19 cellular contexts compared by ENCODE assay signal in the genomic region with DNA sequence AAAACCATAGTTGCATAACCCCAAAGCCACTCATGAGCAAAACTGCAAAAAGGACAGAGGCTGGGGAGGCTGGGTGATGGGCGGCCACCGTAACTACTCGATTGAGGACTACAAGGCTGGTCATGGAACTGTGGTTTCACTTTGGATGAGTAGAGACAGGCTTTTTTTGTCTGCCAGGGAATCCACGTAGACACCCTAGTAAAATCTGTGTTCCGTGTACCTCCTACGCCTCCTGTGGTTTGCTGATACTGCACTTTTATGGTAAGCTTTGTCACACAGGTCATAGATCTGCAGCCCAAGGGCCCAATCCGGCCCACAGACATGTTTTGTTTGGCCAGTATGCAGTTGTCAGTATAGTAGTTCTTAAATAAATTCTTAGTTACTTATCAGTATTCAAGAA. TPM values are rescaled to one million over a fixed set of nuclear protein-coding genes. Genes with fewer than 3 reads are reported as not detected.
DNase-seq lines count a peak whose midpoint lies in the region; ATAC-seq lines count a peak whose summit lies in the region.
"Had no signal": no experiment of that assay in that cellular context is flagged by ENCODE, and none has a peak within 500 bp of the region (broad histone marks: within the 10 kb centered on the region; RNA-seq: fewer than 3 reads in every experiment).

No MANE protein-coding gene starts in this region.

- peak overlapping the region in 6 of 10 experiments; percentile 4 to 39 (median 25); a peak in 11 of 20 replicates for H3K4me3 ChIP-seq in BLaER1 treated with 17β-estradiol and CSF1 and Interleukin-3, amounts not matched to agents 10 nM and 100 nM
- H3K4me3 ChIP-seq: lung had no signal

- H3K36me3 Mint-ChIP-seq in activated CD4-positive, alpha-beta memory T cell treated with anti-CD3 and anti-CD28 coated beads for 36 hours, result no peaks in the 10 kb centered on the region
- no peaks in the 10 kb centered on the region for H3K36me3 Mint-ChIP-seq in activated CD4-positive, alpha-beta memory T cell treated with anti-CD3 and anti-CD28 coated beads, Interleukin-2, amount 10 ng/mL, durations not matched to agents 7 days and 5 days (ENCODE audit: low read depth)

- peaks cover 41% of the 10 kb centered on the region for H3K27me3 Mint-ChIP-seq in activated CD4-positive, alpha-beta memory T cell treated with anti-CD3 and anti-CD28 coated beads for 36 hours
- H3K27me3 Mint-ChIP-seq in activated CD4-positive, alpha-beta memory T cell treated with anti-CD3 and anti-CD28 coated beads, Interleukin-2, amount 10 ng/mL, durations not matched to agents 7 days and 5 days, result peaks cover 35% of the 10 kb centered on the region

- intact Hi-C loops in activated CD4-positive, alpha-beta memory T cell treated with anti-CD3 and anti-CD28 coated beads for 36 hours (cut with micrococcal nuclease), result no loop called here

- no peak overlapping the region for H3K27ac Mint-ChIP-seq in activated CD4-positive, alpha-beta memory T cell treated with anti-CD3 and anti-CD28 coated beads for 36 hours
- no peak overlapping the region for H3K27ac Mint-ChIP-seq in activated CD4-positive, alpha-beta memory T cell treated with anti-CD3 and anti-CD28 coated beads, Interleukin-2, amount 10 ng/mL, durations not matched to agents 7 days and 5 days
- H3K27ac Mint-ChIP-seq: progenitor cell of endocrine pancreas had no signal

- CTCF ChIA-PET in activated CD4-positive, alpha-beta memory T cell treated with anti-CD3 and anti-CD28 coated beads for 36 hours (lab: Charles Lee), result interaction anchor here (0.8 to 4.6 kb wide), 17 partner anchors 10 to 334 kb away, joined by 3 to 63 read pairs (median 5); partner anchors contain the start of genes ALDOA, C16orf92 and MVP
- CTCF ChIA-PET in activated CD4-positive, alpha-beta memory T cell treated with anti-CD3 and anti-CD28 coated beads, Interleukin-2, amount 10 ng/mL, durations not matched to agents 7 days and 5 days (lab: Charles Lee), result interaction anchor here (0.9 to 2.5 kb wide), 13 partner anchors 11 to 342 kb away, joined by 3 to 33 read pairs (median 4); partner anchors contain the start of gene C16orf92

- H3K4me3 Mint-ChIP-seq in activated CD4-positive, alpha-beta memory T cell treated with anti-CD3 and anti-CD28 coated beads for 36 hours, result no peak overlapping the region
- H3K4me3 Mint-ChIP-seq in activated CD4-positive, alpha-beta memory T cell treated with anti-CD3 and anti-CD28 coated beads, Interleukin-2, amount 10 ng/mL, durations not matched to agents 7 days and 5 days, result no peak overlapping the region

- H3K4me1 ChIP-seq in BLaER1 treated with 17β-estradiol and CSF1 and Interleukin-3, amounts not matched to agents 10 nM and 100 nM, result peaks cover 18 to 35% (median 28%) of the 10 kb centered on the region in 10 experiments

- no peaks in the 10 kb centered on the region for H3K9me3 ChIP-seq in BLaER1 treated with 17β-estradiol and CSF1 and Interleukin-3, amounts not matched to agents 10 nM and 100 nM (replicated peaks in 1 of 11)

- peak overlapping the region in 2 of 11 experiments; percentile 9 to 14; a peak in 1 of 22 replicates for H3K27ac ChIP-seq in BLaER1 treated with 17β-estradiol and CSF1 and Interleukin-3, amounts not matched to agents 10 nM and 100 nM
- H3K27ac ChIP-seq: C4-2B had no signal

- H4K20me1 ChIP-seq in BLaER1 treated with 17β-estradiol and CSF1 and Interleukin-3, amounts not matched to agents 10 nM and 100 nM, result peaks cover 0 to 32% (median 6%) of the 10 kb centered on the region in 11 experiments; a peak in 10 of 22 replicates

- H3K9me3 Mint-ChIP-seq in activated CD4-positive, alpha-beta memory T cell treated with anti-CD3 and anti-CD28 coated beads for 36 hours, result no peaks in the 10 kb centered on the region
- H3K9me3 Mint-ChIP-seq in activated CD4-positive, alpha-beta memory T cell treated with anti-CD3 and anti-CD28 coated beads, Interleukin-2, amount 10 ng/mL, durations not matched to agents 7 days and 5 days, result no peaks in the 10 kb centered on the region

- H3K36me3 ChIP-seq in BLaER1 treated with 17β-estradiol and CSF1 and Interleukin-3, amounts not matched to agents 10 nM and 100 nM, result no peaks in the 10 kb centered on the region

- peaks cover 23% of the 10 kb centered on the region for H3K4me1 Mint-ChIP-seq in activated CD4-positive, alpha-beta memory T cell treated with anti-CD3 and anti-CD28 coated beads for 36 hours (ENCODE audit: low read depth)
- H3K4me1 Mint-ChIP-seq in activated CD4-positive, alpha-beta memory T cell treated with anti-CD3 and anti-CD28 coated beads, Interleukin-2, amount 10 ng/mL, durations not matched to agents 7 days and 5 days, result peaks cover 25% of the 10 kb centered on the region

- peak; percentile 68 for DNase-seq in activated CD4-positive, alpha-beta memory T cell treated with anti-CD3 and anti-CD28 coated beads for 36 hours
- DNase-seq in activated CD4-positive, alpha-beta memory T cell treated with anti-CD3 and anti-CD28 coated beads, Interleukin-2, amount 10 ng/mL, durations not matched to agents 7 days and 5 days, result no peak
- DNase-seq in OCI-M1 (lab: John Stamatoyannopoulos, UW) (peak; percentile 85), kidney tubule cell (ENCODE audit: low spot score) (peak; percentile 46), NCI-H345 treated with DMSO at 0.1 percent for 48 hours (lab: John Stamatoyannopoulos, UW; ENCODE audit: unreplicated experiment) (no peak)
- DNase-seq in NK-92 treated with Interleukin-12 subunit alpha and Interleukin-12 subunit beta, amount 100 ng/mL, for 24 hours (lab: John Stamatoyannopoulos, UW), result no peak
- DNase-seq: HCEC 1CT, Kasumi-1, NCI-H1092, NCI-H1930 had no signal

- H3K4me2 ChIP-seq in BLaER1 treated with 17β-estradiol and CSF1 and Interleukin-3, amounts not matched to agents 10 nM and 100 nM, result peak overlapping the region; percentile 60 to 89 (median 76)

- no peak for ATAC-seq in GM21515 (IDR thresholded peaks at IDR 0.05; ENCODE audit: unreplicated experiment)

- POLR2A ChIA-PET in activated CD4-positive, alpha-beta memory T cell treated with anti-CD3 and anti-CD28 coated beads for 36 hours (lab: Charles Lee), result no interaction called here
- POLR2A ChIA-PET in activated CD4-positive, alpha-beta memory T cell treated with anti-CD3 and anti-CD28 coated beads, Interleukin-2, amount 10 ng/mL, durations not matched to agents 7 days and 5 days (lab: Charles Lee), result no interaction called here

- H3K9ac ChIP-seq in BLaER1 treated with 17β-estradiol and CSF1 and Interleukin-3, amounts not matched to agents 10 nM and 100 nM, result peak overlapping the region in 6 of 11 experiments; percentile 11 to 52 (median 26); a peak in 5 of 22 replicates

- H3K27me3 ChIP-seq in BLaER1 treated with 17β-estradiol and CSF1 and Interleukin-3, amounts not matched to agents 10 nM and 100 nM, result peaks cover 35 to 39% (median 38%) of the 10 kb centered on the region in 11 experiments

RNA-seq across cellular contexts. Expression of gene TLCD3B, which starts 2.2 kb away (rescaled TPM):
- 1 to 10 TPM; 5.0 TPM for total RNA-seq in activated CD4-positive, alpha-beta memory T cell treated with anti-CD3 and anti-CD28 coated beads for 36 hours
- total RNA-seq in activated CD4-positive, alpha-beta memory T cell treated with anti-CD3 and anti-CD28 coated beads, Interleukin-2, amount 10 ng/mL, durations not matched to agents 7 days and 5 days, result 1 to 10 TPM; 6.0 to 6.9 TPM
- total RNA-seq: Daoy, dermis microvascular lymphatic vessel endothelial cell, fibroblast of lung had no signal

RNA-seq across cellular contexts. Expression of gene C16orf92, which starts 10.3 kb away (rescaled TPM):
- total RNA-seq in activated CD4-positive, alpha-beta memory T cell treated with anti-CD3 and anti-CD28 coated beads for 36 hours, result not detected
- not detected for total RNA-seq in activated CD4-positive, alpha-beta memory T cell treated with anti-CD3 and anti-CD28 coated beads, Interleukin-2, amount 10 ng/mL, durations not matched to agents 7 days and 5 days
- total RNA-seq: Daoy, dermis microvascular lymphatic vessel endothelial cell, fibroblast of lung, lung, progenitor cell of endocrine pancreas, temporal lobe had no signal

RNA-seq across cellular contexts. Expression of gene DOC2A, which starts 22.4 kb away (rescaled TPM):
- total RNA-seq in activated CD4-positive, alpha-beta memory T cell treated with anti-CD3 and anti-CD28 coated beads for 36 hours, result under 1 TPM; 0.33 to 0.34 TPM
- not detected for total RNA-seq in activated CD4-positive, alpha-beta memory T cell treated with anti-CD3 and anti-CD28 coated beads, Interleukin-2, amount 10 ng/mL, durations not matched to agents 7 days and 5 days
- total RNA-seq: Daoy had no signal

RNA-seq across cellular contexts. Expression of gene ALDOA, which starts 32.3 kb away (rescaled TPM):
- total RNA-seq in activated CD4-positive, alpha-beta memory T cell treated with anti-CD3 and anti-CD28 coated beads for 36 hours, result 1,000 to 10,000 TPM; 1,724 to 1,734 TPM
- 1,000 to 10,000 TPM; 1,403 to 1,450 TPM for total RNA-seq in activated CD4-positive, alpha-beta memory T cell treated with anti-CD3 and anti-CD28 coated beads, Interleukin-2, amount 10 ng/mL, durations not matched to agents 7 days and 5 days

RNA-seq across cellular contexts. Expression of gene INO80E, which starts 37.2 kb away (rescaled TPM):
- 10 to 100 TPM; 84.1 to 94.0 TPM for total RNA-seq in activated CD4-positive, alpha-beta memory T cell treated with anti-CD3 and anti-CD28 coated beads for 36 hours
- 100 to 1,000 TPM; 102 to 107 TPM for total RNA-seq in activated CD4-positive, alpha-beta memory T cell treated with anti-CD3 and anti-CD28 coated beads, Interleukin-2, amount 10 ng/mL, durations not matched to agents 7 days and 5 days

Comparison
In these comparisons a context has a peak if more than half of its experiments do, and no peak if none do; other contexts are left out.
1. DNase-seq: peak in activated CD4-positive, alpha-beta memory T cell treated with anti-CD3 and anti-CD28 coated beads for 36 hours (single experiment), OCI-M1 (single experiment) and kidney tubule cell (single experiment); none in activated CD4-positive, alpha-beta memory T cell treated with anti-CD3 and anti-CD28 coated beads, Interleukin-2, amount 10 ng/mL, durations not matched to agents 7 days and 5 days (single experiment), NCI-H345 treated with DMSO at 0.1 percent for 48 hours (single experiment) and NK-92 treated with Interleukin-12 subunit alpha and Interleukin-12 subunit beta, amount 100 ng/mL, for 24 hours (single experiment).